Comparison of ENCODE assay signal across 8 cellular contexts in the genomic region with DNA sequence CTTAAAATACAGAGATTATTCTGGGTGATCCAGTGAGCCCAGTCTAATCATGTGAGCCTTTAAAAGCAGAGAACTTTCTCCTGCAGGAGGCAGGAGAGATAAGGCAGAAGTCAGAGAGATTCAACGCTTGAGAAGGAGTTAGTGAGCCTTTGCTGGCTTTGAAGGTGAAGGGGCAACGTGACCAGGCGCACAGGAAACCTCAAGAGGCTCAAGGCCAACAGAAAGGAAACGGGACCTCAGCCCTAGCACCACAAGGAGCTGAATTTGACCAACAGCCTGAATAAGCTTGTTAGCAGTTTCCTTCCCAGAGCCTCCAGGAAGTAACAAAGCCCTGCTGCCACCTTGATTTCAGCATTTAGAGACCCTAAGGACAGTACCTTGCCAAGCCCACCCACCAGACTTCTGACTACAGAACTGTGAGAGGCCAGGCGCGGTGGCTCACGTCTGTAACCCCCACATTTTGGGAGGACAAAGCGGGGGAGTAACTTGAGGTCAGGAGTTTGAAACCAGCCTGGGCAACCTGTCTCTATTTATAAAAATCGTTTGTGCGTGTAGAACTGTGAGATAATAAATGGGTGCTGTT.
DNase-seq lines count a peak whose midpoint lies in the region; ATAC-seq and TF ChIP-seq lines count a peak whose summit lies in the region.

No MANE protein-coding gene starts in this region.

- peak overlapping the region; percentile 87 for H3K27ac ChIP-seq in OCI-LY1 (ENCODE audit: low read depth, low read length, poor library complexity, severe bottlenecking)
- peak overlapping the region in 6 of 8 donors; percentile 3 to 71 (median 50) for H3K27ac ChIP-seq in spleen
- H3K27ac ChIP-seq in dorsolateral prefrontal cortex: no peak overlapping the region

- peak overlapping the region; percentile 22 for H3K4me3 ChIP-seq in OCI-LY1 (ENCODE audit: low read depth, low read length, poor library complexity, severe bottlenecking)
- H3K4me3 ChIP-seq in spleen: peak overlapping the region in 1 of 8 donors; percentile 29
- no peak overlapping the region for H3K4me3 ChIP-seq in dorsolateral prefrontal cortex

- no peaks in the 10 kb centered on the region for H3K9me3 Mint-ChIP-seq in endothelial cell (ENCODE audit: unreplicated experiment)

- H3F3A ChIP-seq in OCI-LY1 (ENCODE audit: insufficient read depth, low read length): 0 out of 2 replicates have a peak, but pooled peaks cover 8% of the 10 kb centered on the region

- TF ChIP-seq CTCF in OCI-LY1 (IDR thresholded peaks at IDR 0.05; ENCODE audit: low read length) (peak; percentile 66), endothelial cell (IDR thresholded peaks at IDR 0.05; ENCODE audit: unreplicated experiment) (no peak), spleen (IDR thresholded peaks at IDR 0.05 in 8 of 11, conservative IDR thresholded peaks at IDR 0.05 in 3 of 11) (peak in 6 of 11 experiments; percentile 19 to 48 (median 24)), dorsolateral prefrontal cortex (IDR thresholded peaks at IDR 0.05 in 54 of 56, conservative IDR thresholded peaks at IDR 0.05 in 2 of 56; ENCODE audit: low read depth in 1 of 56, partially characterized antibody in 56 of 56) (no peak)

- no peaks in the 10 kb centered on the region for H3K36me3 Mint-ChIP-seq in endothelial cell (ENCODE audit: low read depth, unreplicated experiment)

- H3K27ac Mint-ChIP-seq in endothelial cell (ENCODE audit: unreplicated experiment): peak overlapping the region; percentile 22

- H3K27me3 Mint-ChIP-seq in endothelial cell (ENCODE audit: unreplicated experiment): no peaks in the 10 kb centered on the region

- H3K79me2 ChIP-seq in OCI-LY1 (ENCODE audit: insufficient read depth, low read length): no peaks in the 10 kb centered on the region

- peak overlapping the region; percentile 99 for H2AFZ ChIP-seq in OCI-LY1 (ENCODE audit: low read length)

- no peaks in the 10 kb centered on the region for H3K9me2 ChIP-seq in OCI-LY1 (ENCODE audit: low read depth, low read length)

- no peak for TF ChIP-seq POLR2A in spleen (IDR thresholded peaks at IDR 0.05)

- ATAC-seq in Right ventricle myocardium inferior: peak; percentile 20
- ATAC-seq in HG02852 (IDR thresholded peaks at IDR 0.05; ENCODE audit: unreplicated experiment): peak; percentile 91

- no peak overlapping the region for H3K4me3 Mint-ChIP-seq in endothelial cell (ENCODE audit: unreplicated experiment)

- no peaks in the 10 kb centered on the region for H3K27me3 ChIP-seq in OCI-LY1 (ENCODE audit: insufficient read depth, low read length)
- H3K27me3 ChIP-seq in spleen (replicated peaks in 1 of 7): no peaks in the 10 kb centered on the region
- no peaks in the 10 kb centered on the region for H3K27me3 ChIP-seq in dorsolateral prefrontal cortex

- H3K9ac ChIP-seq in OCI-LY1 (ENCODE audit: low read length): peak overlapping the region; percentile 50

- H3K36me3 ChIP-seq in OCI-LY1 (ENCODE audit: insufficient read depth, low read length) (no peaks in the 10 kb centered on the region), spleen (no peaks in the 10 kb centered on the region)

- intact Hi-C loops in Right ventricle myocardium inferior (cut with DNase I) (no loop called here), cardiac septum (cut with DNase I) (no loop called here), spleen (cut with DNase I; ENCODE audit: low total_unique reads) (no loop called here), dorsolateral prefrontal cortex (cut with DNase I) (no loop called here)

- H3K4me1 ChIP-seq in OCI-LY1 (ENCODE audit: insufficient read depth, low read length, severe bottlenecking) (peaks cover 25% of the 10 kb centered on the region), spleen (peaks cover 8 to 26% (median 20%) of the 10 kb centered on the region in 6 donors)

- DNase-seq in Right ventricle myocardium inferior (ENCODE audit: missing footprints) (no peak), cardiac septum (ENCODE audit: low spot score) (no peak), endothelial cell (ENCODE audit: low spot score) (peak; percentile 8), spleen (no peak), dorsolateral prefrontal cortex (no peak)
- DNase-seq in stimulated activated CD4-positive, alpha-beta T cell treated with anti-CD3 and anti-CD28 coated beads, Interleukin-12 subunit alpha, Interleukin-12 subunit beta, amount 100 ng/mL, for 4 hours: no peak

- H4K20me1 ChIP-seq in OCI-LY1 (ENCODE audit: insufficient read depth, low read length): no peaks in the 10 kb centered on the region

- H3K4me1 Mint-ChIP-seq in endothelial cell (ENCODE audit: unreplicated experiment): peaks cover 6% of the 10 kb centered on the region

- peak overlapping the region; percentile 55 for H3K4me2 ChIP-seq in OCI-LY1 (ENCODE audit: low read length)

- WGBS in spleen, 5 donors: 12 to 27% (median 22%) methylated on average over 8 to 10 of the region's 10 CpGs

- H3K9me3 ChIP-seq in OCI-LY1 (ENCODE audit: low read length) (no peaks in the 10 kb centered on the region), spleen (no peaks in the 10 kb centered on the region)

Comparison
In these comparisons a context has a peak if more than half of its experiments do, and no peak if none do; other contexts are left out.
1. H3K27ac ChIP-seq: peak in OCI-LY1 (single experiment) and spleen (6 of 8); none in dorsolateral prefrontal cortex (0 of 59).
2. CTCF ChIP-seq: peak in OCI-LY1 (single experiment) and spleen (6 of 11); none in endothelial cell (single experiment) and dorsolateral prefrontal cortex (0 of 56).